In genomic region chr12:77847665-77848431, GRCh38 we compare ENCODE assay signal across 9 cellular contexts.
DNase-seq lines count a peak whose midpoint lies in the region; ATAC-seq and TF ChIP-seq lines count a peak whose summit lies in the region.
"Had no signal": no experiment of that assay in that cellular context is flagged by ENCODE, and none has a peak within 500 bp of the region (broad histone marks: within the 10 kb centered on the region; RNA-seq: fewer than 3 reads in every experiment).

No MANE protein-coding gene starts in this region.

- H3K4me1 Mint-ChIP-seq in nephron = peaks cover 51% of the 10 kb centered on the region
- H3K4me1 Mint-ChIP-seq: activated CD4-positive, alpha-beta T cell treated with anti-CD3 and anti-CD28 coated beads for 36 hours had no signal

- H3K9me2 ChIP-seq in DOHH2 (replicated peaks; ENCODE audit: control insufficient read depth, low read length) = no peaks in the 10 kb centered on the region

- no peaks in the 10 kb centered on the region for H3K36me3 ChIP-seq in DOHH2 (ENCODE audit: control insufficient read depth, low read length)

- H3K27me3 Mint-ChIP-seq in nephron (ENCODE audit: low read depth) = no peaks in the 10 kb centered on the region
- H3K27me3 Mint-ChIP-seq: activated CD4-positive, alpha-beta T cell treated with anti-CD3 and anti-CD28 coated beads for 36 hours had no signal

- no peak for ATAC-seq in HG03571 (IDR thresholded peaks at IDR 0.05; ENCODE audit: unreplicated experiment)
- ATAC-seq: activated CD4-positive, alpha-beta T cell treated with anti-CD3 and anti-CD28 coated beads for 36 hours had no signal

- DNase-seq in HPDE6-E6E7 (ENCODE audit: extremely low spot score) (peak; percentile 42), cardiac fibroblast (ENCODE audit: low read depth in 2 of 2) (peak; percentile 68 to 95), DMS153 (lab: John Stamatoyannopoulos, UW) (no peak), NK-92 (lab: John Stamatoyannopoulos, UW; ENCODE audit: unreplicated experiment) (no peak), T-helper 9 cell (no peak)
- DNase-seq: activated CD4-positive, alpha-beta T cell treated with anti-CD3 and anti-CD28 coated beads for 36 hours had no signal

- H3K4me3 ChIP-seq in DOHH2 (ENCODE audit: low read length) (peak overlapping the region; percentile 70), cardiac fibroblast (replicated peaks in 1 of 2; ENCODE audit: low read depth in 2 of 2, low read length in 2 of 2) (no peak overlapping the region)

- H4K20me1 ChIP-seq in DOHH2 (ENCODE audit: control insufficient read depth, insufficient read depth, low read depth, low read length) = no peaks in the 10 kb centered on the region

- no peak for TF ChIP-seq CTCF in DOHH2 (IDR thresholded peaks at IDR 0.05; ENCODE audit: low read depth, low read length, poor library complexity, severe bottlenecking)
- no peak for TF ChIP-seq CTCF in cardiac fibroblast (IDR thresholded peaks at IDR 0.05; ENCODE audit: low read depth, low read length)
- no peak for TF ChIP-seq CTCF in nephron (IDR thresholded peaks at IDR 0.05; ENCODE audit: unreplicated experiment in 3 of 3)

- H3K27ac Mint-ChIP-seq in nephron = peak overlapping the region; percentile 86 to 97 (median 92)
- H3K27ac Mint-ChIP-seq: activated CD4-positive, alpha-beta T cell treated with anti-CD3 and anti-CD28 coated beads for 36 hours had no signal

- H3K79me2 ChIP-seq in DOHH2 (ENCODE audit: control insufficient read depth, low read length) = no peaks in the 10 kb centered on the region

- H3K27ac ChIP-seq in DOHH2 (ENCODE audit: low read depth, low read length) = peak overlapping the region; percentile 91

- peak overlapping the region; percentile 89 for H3K4me2 ChIP-seq in DOHH2 (ENCODE audit: low read length)

- peaks cover 14% of the 10 kb centered on the region for H3F3A ChIP-seq in DOHH2 (ENCODE audit: control insufficient read depth, insufficient read depth)

- H3K9me3 Mint-ChIP-seq in nephron = peaks cover under 1% of the 10 kb centered on the region

- H3K27me3 ChIP-seq in DOHH2 (ENCODE audit: control insufficient read depth, low read length) = no peaks in the 10 kb centered on the region

- H3K9me3 ChIP-seq in DOHH2 (ENCODE audit: control insufficient read depth, insufficient read depth, low read length) = no peaks in the 10 kb centered on the region

- H3K4me3 Mint-ChIP-seq in nephron = peak overlapping the region in 2 of 3 experiments; percentile 32 to 40
- H3K4me3 Mint-ChIP-seq: activated CD4-positive, alpha-beta T cell treated with anti-CD3 and anti-CD28 coated beads for 36 hours had no signal

- H3K4me1 ChIP-seq in DOHH2 (ENCODE audit: control insufficient read depth, low read length) = peaks cover 41% of the 10 kb centered on the region

- H3K36me3 Mint-ChIP-seq in nephron (ENCODE audit: low read depth) = peaks cover 7% of the 10 kb centered on the region

Comparison
In these comparisons a context has a peak if more than half of its experiments do, and no peak if none do; other contexts are left out.
1. DNase-seq: peak in HPDE6-E6E7 (single experiment) and cardiac fibroblast (2 of 2); none in DMS153 (single experiment), NK-92 (single experiment) and T-helper 9 cell (single experiment).